In genomic region chr13:30779608-30780007, GRCh38 we compare ENCODE assay signal across 7 cellular contexts. TPM values are rescaled to one million over a fixed set of nuclear protein-coding genes. Genes with fewer than 3 reads are reported as not detected.
"Had no signal": no experiment of that assay in that cellular context is flagged by ENCODE, and none has a peak within 500 bp of the region (broad histone marks: within the 10 kb centered on the region; RNA-seq: fewer than 3 reads in every experiment).

No MANE protein-coding gene starts in this region.

- H2AFZ ChIP-seq: GM23248 had no signal

- H3K4me3 Mint-ChIP-seq: H9 had no signal

- ATAC-seq: K562 had no signal

- H3K27ac Mint-ChIP-seq: H9 had no signal

- DNase-seq: GM23248, H9, HCEC 1CT, IMR-90, KG1 had no signal

- H3K27ac ChIP-seq: GM23248 had no signal

- H3K4me3 ChIP-seq: GM23248, K562 had no signal

RNA-seq across cellular contexts. Expression of gene ALOX5AP, which starts 44.3 kb away (rescaled TPM):
- total RNA-seq: GM23248, H1, H9, IMR-90 had no signal
- polyA plus RNA-seq: H1, K562 had no signal
